2 cellular contexts compared by ENCODE assay signal in genomic region chr2:212554233-212554632, GRCh38.
TF ChIP-seq lines count a peak whose summit lies in the region.

No MANE protein-coding gene starts in this region.

TF ChIP-seq in GM23338, 12 proteins besides CTCF, POLR2A, EP300 and RAD21:
- TF ChIP-seq CREB1 (CRISPR knock-in tag; IDR thresholded peaks at IDR 0.05; ENCODE audit: low read depth) (no peak), JUNB (IDR thresholded peaks at IDR 0.05; ENCODE audit: unreplicated experiment) (no peak), NANOG (IDR thresholded peaks at IDR 0.05; ENCODE audit: borderline replicate concordance) (no peak), ZNF462 (CRISPR knock-in tag; IDR thresholded peaks at IDR 0.05) (no peak), EZH2 (IDR thresholded peaks at IDR 0.05; ENCODE audit: low read depth, unreplicated experiment) (no peak)

TF ChIP-seq in H1, 55 proteins besides CTCF, POLR2A, EP300 and RAD21:
- TF ChIP-seq JUND (IDR thresholded peaks at IDR 0.05; ENCODE audit: low read length), result no peak
- TF ChIP-seq TEAD4 (IDR thresholded peaks at IDR 0.05; ENCODE audit: low read depth, low read length), result peak; percentile 69
